8 cellular contexts compared by ENCODE assay signal in genomic region chr1:111755321-111756123, GRCh38. TPM values are rescaled to one million over a fixed set of nuclear protein-coding genes. Genes with fewer than 3 reads are reported as not detected.
A peak's percentile ranks its signal among the peaks of the same experiment; 100 is the strongest.
DNase-seq lines count a peak whose midpoint lies in the region; ATAC-seq and TF ChIP-seq lines count a peak whose summit lies in the region.

DDX20 (plus strand) TSS chr1:111755901; CDS start chr1:111755925, 24 bp downstream.

- H3K36me3 ChIP-seq in HUES48 (ENCODE audit: control insufficient read depth, insufficient read depth, low read length) (peaks cover 26% of the 10 kb centered on the region), NT2/D1 (ENCODE audit: insufficient read depth, insufficient read length, low read length) (peaks cover 39% of the 10 kb centered on the region), endodermal cell (ENCODE audit: control insufficient read depth, insufficient read depth, low read length) (peaks cover 24% of the 10 kb centered on the region)

- H3K36me3 Mint-ChIP-seq in endodermal cell (ENCODE audit: low read depth) (peaks cover 19% of the 10 kb centered on the region), mesothelial cell of epicardium (peaks cover 13% of the 10 kb centered on the region)

- DNase-seq in D341Med (ENCODE audit: low spot score) = peak; percentile 95
- peak; percentile 90 for DNase-seq in NT2/D1 (ENCODE audit: low read depth, low spot score)
- peak; percentile 81 for DNase-seq in activated CD8-positive, alpha-beta memory T cell treated with anti-CD3 and anti-CD28 coated beads, Interleukin-2, amount 50 U/mL, for 1 hour (ENCODE audit: extremely low read depth)
- DNase-seq in endodermal cell = peak; percentile 96
- DNase-seq in mesothelial cell of epicardium (ENCODE audit: low spot score in 2 of 2, unreplicated experiment in 2 of 2) = peak; percentile 82 to 95
- peak; percentile 89 to 91 for DNase-seq in stimulated activated CD8-positive, alpha-beta memory T cell treated with anti-CD3 and anti-CD28 coated beads, Interleukin-15, amount 100 ng/mL, for 48 hours (ENCODE audit: low read depth in 2 of 2)

- TF ChIP-seq CTCF in endodermal cell (conservative IDR thresholded peaks at IDR 0.05) (peak; percentile 92), mesothelial cell of epicardium (IDR thresholded peaks at IDR 0.05; ENCODE audit: unreplicated experiment) (peak; percentile 81)

- H3K4me3 ChIP-seq in HUES48 (ENCODE audit: low read depth, low read length) = peak within 1 kb of the TSS; percentile 97
- peak within 1 kb of the TSS; percentile 97 for H3K4me3 ChIP-seq in NT2/D1 (ENCODE audit: insufficient read length, low read depth)
- peak within 1 kb of the TSS; percentile 98 for H3K4me3 ChIP-seq in endodermal cell (ENCODE audit: low read length)

- H3K9ac ChIP-seq in HUES48 (ENCODE audit: low read depth, low read length) (peak within 1 kb of the TSS; percentile 94), NT2/D1 (ENCODE audit: insufficient read length, low read depth) (peak within 1 kb of the TSS; percentile 99), endodermal cell (ENCODE audit: extremely low read depth, low read length, poor library complexity, severe bottlenecking) (peak within 1 kb of the TSS; percentile 91)

- H3K4me3 Mint-ChIP-seq in endodermal cell = peak within 1 kb of the TSS; percentile 82
- H3K4me3 Mint-ChIP-seq in mesothelial cell of epicardium = peak within 1 kb of the TSS; percentile 94

- H3K27ac Mint-ChIP-seq in endodermal cell (peak within 1 kb of the TSS; percentile 98), mesothelial cell of epicardium (peak within 1 kb of the TSS; percentile 99)

- WGBS in endodermal cell (ENCODE audit: insufficient coverage in 1 of 2, insufficient read length in 1 of 2), 2 experiments = 0% methylated on average over 22 to 67 of the region's 67 CpGs

- ATAC-seq in GM21390 (IDR thresholded peaks at IDR 0.05; ENCODE audit: unreplicated experiment) = peak; percentile 87

- no peaks in the 10 kb centered on the region for H3K9me3 ChIP-seq in HUES48 (ENCODE audit: control insufficient read depth, insufficient read depth, low read length)
- H3K9me3 ChIP-seq in NT2/D1 (ENCODE audit: insufficient read depth, low read length) = no peaks in the 10 kb centered on the region
- no peaks in the 10 kb centered on the region for H3K9me3 ChIP-seq in endodermal cell (ENCODE audit: control insufficient read depth, low read length)

- H3K4me1 Mint-ChIP-seq in endodermal cell (peaks cover 10% of the 10 kb centered on the region), mesothelial cell of epicardium (peaks cover 19% of the 10 kb centered on the region)

- peak within 1 kb of the TSS; percentile 99 for H3K27ac ChIP-seq in HUES48 (ENCODE audit: low read depth, low read length)
- peak within 1 kb of the TSS; percentile 98 for H3K27ac ChIP-seq in endodermal cell (ENCODE audit: low read depth, low read length)

- H3K9me3 Mint-ChIP-seq in endodermal cell (no peaks in the 10 kb centered on the region), mesothelial cell of epicardium (no peaks in the 10 kb centered on the region)

- peaks cover 12% of the 10 kb centered on the region; the same call in 1 of the 2 replicates for H3K4me1 ChIP-seq in HUES48 (ENCODE audit: control insufficient read depth, insufficient read depth, low read length)
- H3K4me1 ChIP-seq in NT2/D1 (ENCODE audit: insufficient read depth, insufficient read length) = no peaks in the 10 kb centered on the region
- no peaks in the 10 kb centered on the region for H3K4me1 ChIP-seq in endodermal cell (ENCODE audit: control insufficient read depth, insufficient read depth, low read length)

- H3K27me3 ChIP-seq in HUES48 (ENCODE audit: control insufficient read depth, insufficient read depth, low read length) (no peaks in the 10 kb centered on the region), NT2/D1 (ENCODE audit: insufficient read depth, insufficient read length) (no peaks in the 10 kb centered on the region), endodermal cell (ENCODE audit: control insufficient read depth, insufficient read depth, low read length, poor library complexity, severe bottlenecking) (no peaks in the 10 kb centered on the region)

- peaks cover 6% of the 10 kb centered on the region for H3K27me3 Mint-ChIP-seq in endodermal cell (ENCODE audit: insufficient read depth)
- peaks cover 17% of the 10 kb centered on the region for H3K27me3 Mint-ChIP-seq in mesothelial cell of epicardium (ENCODE audit: low read depth)

RNA-seq across cellular contexts. Expression of gene DDX20, which starts in this region (rescaled TPM):
- total RNA-seq in endodermal cell = 10 to 100 TPM; 19.4 to 19.8 TPM
- polyA plus RNA-seq in endodermal cell (2013, experiment 1 of 2) = 18.2 TPM
- polyA plus RNA-seq in endodermal cell (2013, experiment 2 of 2) = 16.6 TPM
- total RNA-seq in mesothelial cell of epicardium = 13.7 to 16.5 TPM (median 14.2 TPM) in 3 replicates

Comparison
In these comparisons a context has a peak if more than half of its experiments do, and no peak if none do; other contexts are left out.
1. Peak in every context shown above with its lines: DNase-seq, ATAC-seq, H3K4me3 ChIP-seq and H3K27ac ChIP-seq.